1 cellular context compared by ENCODE assay signal in genomic region chr5:30106596-30106995, GRCh38.
TF ChIP-seq lines count a peak whose summit lies in the region.

No MANE protein-coding gene starts in this region.

TF ChIP-seq in GM23338, 12 proteins besides CTCF, POLR2A, EP300 and RAD21 (continued from another document):
- no peak for TF ChIP-seq ZNF462 (CRISPR knock-in tag; IDR thresholded peaks at IDR 0.05)
- TF ChIP-seq EZH2phosphoT487 (IDR thresholded peaks at IDR 0.05; ENCODE audit: unreplicated experiment): no peak
- no peak for TF ChIP-seq POLR2AphosphoS5 (IDR thresholded peaks at IDR 0.05; ENCODE audit: low read depth)
- no peak for TF ChIP-seq JUNB (IDR thresholded peaks at IDR 0.05; ENCODE audit: unreplicated experiment)
- no peak for TF ChIP-seq ETS1 (IDR thresholded peaks at IDR 0.05)
- no peak for TF ChIP-seq ZNF331 (CRISPR knock-in tag; IDR thresholded peaks at IDR 0.05; ENCODE audit: low read depth)
- no peak for TF ChIP-seq EZH2 (IDR thresholded peaks at IDR 0.05; ENCODE audit: low read depth, unreplicated experiment)
